Comparison of ENCODE assay signal across 13 cellular contexts in genomic region chr11:66221726-66222236, GRCh38. TPM values are rescaled to one million over a fixed set of nuclear protein-coding genes. Genes with fewer than 3 reads are reported as not detected.
DNase-seq lines count a peak whose midpoint lies in the region; ATAC-seq and TF ChIP-seq lines count a peak whose summit lies in the region.
"Had no signal": no experiment of that assay in that cellular context is flagged by ENCODE, and none has a peak within 500 bp of the region (broad histone marks: within the 10 kb centered on the region; RNA-seq: fewer than 3 reads in every experiment).

No MANE protein-coding gene starts in this region.

- no peak for TF ChIP-seq RAD21 in IMR-90 (IDR thresholded peaks at IDR 0.05; ENCODE audit: low read length)

- H3K27ac ChIP-seq in IMR-90 (ENCODE audit: insufficient read depth, low read length): no peak overlapping the region
- H3K27ac ChIP-seq: psoas muscle, thyroid gland had no signal

- H3K4me3 Mint-ChIP-seq in progenitor cell of endocrine pancreas (ENCODE audit: low read depth): no peak overlapping the region

- H2AFZ ChIP-seq in IMR-90 (replicated peaks; ENCODE audit: low read length, poor library complexity): no peak overlapping the region

- no peak overlapping the region for H3K27ac Mint-ChIP-seq in progenitor cell of endocrine pancreas

- WGBS in IMR-90 (ENCODE audit: extremely low coverage in 2 of 2, insufficient read length in 1 of 2), 2 experiments: 67% methylated on average over 1 of the region's 9 CpGs; no CpG with 5 or more reads in 1 of the 2 experiments

- POLR2A ChIA-PET in IMR-90 (lab: Charles Lee; ENCODE audit: unreplicated experiment): no interaction called here

- no peak overlapping the region for H3K4me3 ChIP-seq in IMR-90 (ENCODE audit: insufficient read depth, low read depth, low read length)
- H3K4me3 ChIP-seq: psoas muscle, thyroid gland had no signal

- H3K9ac ChIP-seq in IMR-90 (ENCODE audit: low read depth, low read length): no peak overlapping the region

- no peaks in the 10 kb centered on the region for H3K4me1 ChIP-seq in IMR-90 (ENCODE audit: control insufficient read depth, insufficient read depth, low read length)
- H3K4me1 ChIP-seq: psoas muscle, thyroid gland had no signal

- no peak overlapping the region for H3K4me2 ChIP-seq in IMR-90 (ENCODE audit: low read depth, low read length)

- no peak overlapping the region for H3K56ac ChIP-seq in IMR-90 (ENCODE audit: extremely low read depth, insufficient read depth, low read length)

- DNase-seq in activated CD4-positive, CD25-positive, alpha-beta regulatory T cell treated with anti-CD3 and anti-CD28 coated beads, Interleukin-2, amount 50 U/mL, for 72 hours: peak; percentile 39
- DNase-seq in activated CD4-positive, CD25-positive, alpha-beta regulatory T cell (lab: John Stamatoyannopoulos, UW): no peak
- DNase-seq in IMR-90 (peak; percentile 24), amniotic epithelial cell (ENCODE audit: low read depth) (peak; percentile 31), progenitor cell of endocrine pancreas (ENCODE audit: low spot score, unreplicated experiment) (no peak), COLO668 (lab: John Stamatoyannopoulos, UW; ENCODE audit: unreplicated experiment) (no peak)
- DNase-seq in stimulated activated CD8-positive, alpha-beta memory T cell treated with anti-CD3 and anti-CD28 coated beads, Interleukin-4, amount 100 ng/mL, for 48 hours: peak; percentile 34
- DNase-seq: GOT3, NCI-H2081, thyroid gland had no signal

- H3K36me3 ChIP-seq in IMR-90 (ENCODE audit: control insufficient read depth, insufficient read depth, low read length): peaks cover 46% of the 10 kb centered on the region

- no peak overlapping the region for H2BK15ac ChIP-seq in IMR-90 (ENCODE audit: low read depth, low read length)

- no peaks in the 10 kb centered on the region for H3K9me3 ChIP-seq in IMR-90 (ENCODE audit: control insufficient read depth, insufficient read depth, low read length)
- H3K9me3 ChIP-seq: psoas muscle, thyroid gland had no signal

- no peaks in the 10 kb centered on the region for H3K27me3 ChIP-seq in IMR-90 (ENCODE audit: control insufficient read depth, insufficient read depth, low read length)
- H3K27me3 ChIP-seq: thyroid gland had no signal

- no peak overlapping the region for H2BK5ac ChIP-seq in IMR-90 (ENCODE audit: low read depth, low read length, poor library complexity, severe bottlenecking)

- peaks cover 0 to 2% of the 10 kb centered on the region in 2 experiments; a peak in 1 of 4 replicates for H3K79me1 ChIP-seq in IMR-90 (ENCODE audit: low read depth in 1 of 2, low read length in 2 of 2)

- TF ChIP-seq POLR2A in IMR-90 (IDR thresholded peaks at IDR 0.05; ENCODE audit: low read depth, low read length): no peak

- no peak overlapping the region for H4K5ac ChIP-seq in IMR-90 (ENCODE audit: low read depth, low read length)

- BruUV-seq in IMR-90 (replicated peaks; lab: Mats Ljungman, UMichigan): no TSS peak

- no peaks in the 10 kb centered on the region for H3K27me3 Mint-ChIP-seq in progenitor cell of endocrine pancreas

- peaks cover 6% of the 10 kb centered on the region for H3K36me3 Mint-ChIP-seq in progenitor cell of endocrine pancreas (ENCODE audit: insufficient read depth)

- no peaks in the 10 kb centered on the region for H3K9me3 Mint-ChIP-seq in progenitor cell of endocrine pancreas (ENCODE audit: low read depth)

- H3K4ac ChIP-seq in IMR-90 (ENCODE audit: low read depth, low read length): no peak overlapping the region

- no peak overlapping the region for H4K91ac ChIP-seq in IMR-90 (ENCODE audit: insufficient read depth, low read depth, low read length)

- no peaks in the 10 kb centered on the region; the same call in 1 of the 2 replicates for H3K9me1 ChIP-seq in IMR-90 (ENCODE audit: insufficient read depth, low read length)

- H4K8ac ChIP-seq in IMR-90 (ENCODE audit: low read depth in 2 of 2, low read length in 2 of 2): no peak overlapping the region

- dilution Hi-C loops in IMR-90 (cut with HindIII; ENCODE audit: low sequenced_read_pairs, unreplicated experiment): no loop called here

- peaks cover 4% of the 10 kb centered on the region for H3K4me1 Mint-ChIP-seq in progenitor cell of endocrine pancreas (ENCODE audit: low read depth)

- H2BK20ac ChIP-seq in IMR-90 (ENCODE audit: low read depth, low read length): no peak overlapping the region

- H3K14ac ChIP-seq in IMR-90 (replicated peaks; ENCODE audit: low read depth, low read length): no peak overlapping the region

- no peak overlapping the region for H2AK9ac ChIP-seq in IMR-90 (replicated peaks; ENCODE audit: low read depth, low read length, poor library complexity)

- in situ Hi-C loops in IMR-90 (cut with MboI; ENCODE audit: low sequenced_read_pairs): no loop called here

- ATAC-seq in IMR-90 (ENCODE audit: low read depth): no peak
- no peak for ATAC-seq in HG02571 (IDR thresholded peaks at IDR 0.05; ENCODE audit: unreplicated experiment)

- H2BK120ac ChIP-seq in IMR-90 (ENCODE audit: low read depth, low read length): no peak overlapping the region

- intact Hi-C loops in IMR-90 (cut with micrococcal nuclease): loop anchor here (1.0 to 2.0 kb wide), 4 partner anchors 37 to 115 kb away; partner anchors contain the start of genes RIN1 and YIF1A

- H4K20me1 ChIP-seq in IMR-90 (ENCODE audit: insufficient read depth, low read length): peaks cover 7% of the 10 kb centered on the region

- H3K18ac ChIP-seq in IMR-90 (ENCODE audit: low read depth, low read length): no peak overlapping the region

- CTCF ChIA-PET in IMR-90 (lab: Yijun Ruan, JAX): interaction anchor here (0.5 to 1.5 kb wide), 7 partner anchors 8 to 179 kb away, joined by 3 to 9 read pairs (median 4); no protein-coding TSS in a partner anchor

- no peak for TF ChIP-seq CTCF in IMR-90 (conservative IDR thresholded peaks at IDR 0.05; ENCODE audit: low read depth, low read length)
- TF ChIP-seq CTCF in progenitor cell of endocrine pancreas (IDR thresholded peaks at IDR 0.05; ENCODE audit: unreplicated experiment): no peak

- no peak overlapping the region for H3K23ac ChIP-seq in IMR-90 (ENCODE audit: low read depth, low read length)

- H2AK5ac ChIP-seq in IMR-90 (ENCODE audit: low read depth, low read length): no peak overlapping the region

TF ChIP-seq in IMR-90, 13 proteins besides CTCF, POLR2A, EP300 and RAD21:
- no peak for TF ChIP-seq ELK1 (IDR thresholded peaks at IDR 0.05; ENCODE audit: borderline replicate concordance, low read depth, low read length)
- no peak for TF ChIP-seq CHD1 (IDR thresholded peaks at IDR 0.05; ENCODE audit: low read depth, low read length)
- no peak for TF ChIP-seq RFX5 (IDR thresholded peaks at IDR 0.05; ENCODE audit: low read depth, low read length)
- no peak for TF ChIP-seq BHLHE40 (IDR thresholded peaks at IDR 0.05; ENCODE audit: low read depth, low read length)
- TF ChIP-seq NFE2L2 (IDR thresholded peaks at IDR 0.05; ENCODE audit: low read depth, low read length): no peak
- TF ChIP-seq CEBPB (IDR thresholded peaks at IDR 0.05; ENCODE audit: low read depth, low read length): no peak
- TF ChIP-seq MXI1 (IDR thresholded peaks at IDR 0.05; ENCODE audit: borderline replicate concordance, low read depth, low read length): no peak
- TF ChIP-seq MAFK (IDR thresholded peaks at IDR 0.05; ENCODE audit: low read depth, low read length): no peak
- no peak for TF ChIP-seq MAZ (IDR thresholded peaks at IDR 0.05; ENCODE audit: borderline replicate concordance, low read depth, low read length)
- no peak for TF ChIP-seq RCOR1 (IDR thresholded peaks at IDR 0.05; ENCODE audit: insufficient replicate concordance, low read length)
- TF ChIP-seq USF2 (IDR thresholded peaks at IDR 0.05; ENCODE audit: low read depth, low read length): no peak

RNA-seq across cellular contexts. Expression of gene KLC2, which starts 35.7 kb away (rescaled TPM):
- total RNA-seq in IMR-90 (2012; rRNA removed) (6.9 and 7.9 TPM in 2 replicates), progenitor cell of endocrine pancreas (69.8 and 70.9 TPM in 2 replicates)
- 22.0 and 26.4 TPM in 2 replicates for polyA plus RNA-seq in IMR-90 (2012; rRNA removed)
- 17.9 and 22.6 TPM in 2 replicates for polyA plus RNA-seq in IMR-90 (2012; cell fraction: cytosol; rRNA removed)
- 49.7 and 99.1 TPM in 2 replicates for polyA plus RNA-seq in IMR-90 (2012; cell fraction: nucleus; rRNA removed; ENCODE audit: low replicate concordance)

RNA-seq across cellular contexts. Expression of gene RAB1B, which starts 46.7 kb away (rescaled TPM):
- total RNA-seq in IMR-90 (2012; rRNA removed) (76.9 and 83.7 TPM in 2 replicates), progenitor cell of endocrine pancreas (100 and 102 TPM in 2 replicates)
- 248 and 296 TPM in 2 replicates for polyA plus RNA-seq in IMR-90 (2012; rRNA removed)
- 149 and 250 TPM in 2 replicates for polyA plus RNA-seq in IMR-90 (2012; cell fraction: cytosol; rRNA removed)
- 91.2 and 145 TPM in 2 replicates for polyA plus RNA-seq in IMR-90 (2012; cell fraction: nucleus; rRNA removed; ENCODE audit: low replicate concordance)

RNA-seq across cellular contexts. Expression of gene CNIH2, which starts 56.2 kb away (rescaled TPM):
- total RNA-seq in IMR-90 (2012; rRNA removed) (0.54 and 0.83 TPM in 2 replicates), progenitor cell of endocrine pancreas (21.3 and 21.7 TPM in 2 replicates)
- polyA plus RNA-seq in IMR-90 (2012; rRNA removed): 3.4 and 5.2 TPM in 2 replicates
- polyA plus RNA-seq in IMR-90 (2012; cell fraction: cytosol; rRNA removed): 3.2 and 6.7 TPM in 2 replicates
- 4.2 and 9.4 TPM in 2 replicates for polyA plus RNA-seq in IMR-90 (2012; cell fraction: nucleus; rRNA removed; ENCODE audit: low replicate concordance)
- total RNA-seq: glomerular endothelial cell, psoas muscle, thyroid gland had no signal

Comparison
In these comparisons a context has a peak if more than half of its experiments do, and no peak if none do; other contexts are left out.
1. DNase-seq: peak in activated CD4-positive, CD25-positive, alpha-beta regulatory T cell treated with anti-CD3 and anti-CD28 coated beads, Interleukin-2, amount 50 U/mL, for 72 hours (single experiment), IMR-90 (single experiment), amniotic epithelial cell (single experiment) and stimulated activated CD8-positive, alpha-beta memory T cell treated with anti-CD3 and anti-CD28 coated beads, Interleukin-4, amount 100 ng/mL, for 48 hours (single experiment); none in activated CD4-positive, CD25-positive, alpha-beta regulatory T cell (0 of 4), progenitor cell of endocrine pancreas (single experiment) and COLO668 (single experiment).
2. RNA of gene CNIH2, which starts 56.2 kb away (total RNA-seq): 21.3 to 21.7 TPM in progenitor cell of endocrine pancreas; 0.54 to 0.83 TPM in IMR-90; every median in the first group is over 10 times any median in the second.